ENCODE assay signal across 8 cellular contexts in genomic region chr18:62982600-62983251, GRCh38.
A peak's percentile ranks its signal among the peaks of the same experiment; 100 is the strongest.
DNase-seq lines count a peak whose midpoint lies in the region; ATAC-seq and TF ChIP-seq lines count a peak whose summit lies in the region.

No MANE protein-coding gene starts in this region.

- H3K4me1 Mint-ChIP-seq in activated T-helper 1 cell treated with anti-CD3 and anti-CD28 coated beads, Interleukin-12 subunit alpha, Interleukin-12 subunit beta, Interleukin-2, Interleukin-4 antibody, amounts not matched to agents 30 ng/mL and 10 ng/mL and 1 ng/mL, durations not matched to agents 14 hours and 24 hours and 36 hours (ENCODE audit: low read depth), result no peaks in the 10 kb centered on the region
- H3K4me1 Mint-ChIP-seq in neural crest cell, result peaks cover 19% of the 10 kb centered on the region

- H3K36me3 Mint-ChIP-seq in activated T-helper 1 cell treated with anti-CD3 and anti-CD28 coated beads, Interleukin-12 subunit alpha, Interleukin-12 subunit beta, Interleukin-2, Interleukin-4 antibody, amounts not matched to agents 30 ng/mL and 10 ng/mL and 1 ng/mL, durations not matched to agents 14 hours and 24 hours and 36 hours (ENCODE audit: low read depth), result no peaks in the 10 kb centered on the region
- H3K36me3 Mint-ChIP-seq in neural crest cell (ENCODE audit: low read depth), result no peaks in the 10 kb centered on the region

- H3K9me3 ChIP-seq in testis, result no peaks in the 10 kb centered on the region

- intact Hi-C loops in activated T-helper 1 cell treated with anti-CD3 and anti-CD28 coated beads, Interleukin-12 subunit alpha, Interleukin-12 subunit beta, Interleukin-2, Interleukin-4 antibody, amounts not matched to agents 30 ng/mL and 10 ng/mL and 1 ng/mL, durations not matched to agents 14 hours and 24 hours and 36 hours (cut with micrococcal nuclease), result loop anchor here (1.0 to 5.0 kb wide), 4 partner anchors 267 to 795 kb away; partner anchors contain the start of genes PHLPP1, PIGN and RELCH
- intact Hi-C loops in testis (cut with DNase I; ENCODE audit: low total_unique reads), result no loop called here

- H3K27ac ChIP-seq in testis, result no peak overlapping the region

- H3K4me3 Mint-ChIP-seq in activated T-helper 1 cell treated with anti-CD3 and anti-CD28 coated beads, Interleukin-12 subunit alpha, Interleukin-12 subunit beta, Interleukin-2, Interleukin-4 antibody, amounts not matched to agents 30 ng/mL and 10 ng/mL and 1 ng/mL, durations not matched to agents 14 hours and 24 hours and 36 hours, result no peak overlapping the region
- H3K4me3 Mint-ChIP-seq in neural crest cell, result no peak overlapping the region

- DNase-seq in DMS53 (lab: John Stamatoyannopoulos, UW) (peak; percentile 92), OCI-M1 (lab: John Stamatoyannopoulos, UW) (peak; percentile 74), fibroblast of peridontal ligament (ENCODE audit: extremely low read depth) (peak; percentile 74), neural crest cell (ENCODE audit: low read depth, low spot score) (peak; percentile 57), testis (peak; percentile 74)
- DNase-seq in activated T-helper 1 cell treated with anti-CD3 and anti-CD28 coated beads, Interleukin-12 subunit alpha, Interleukin-12 subunit beta, Interleukin-2, Interleukin-4 antibody, amounts not matched to agents 30 ng/mL and 10 ng/mL and 1 ng/mL, durations not matched to agents 14 hours and 24 hours and 36 hours (ENCODE audit: low spot score), result peak; percentile 28

- H3K27me3 Mint-ChIP-seq in activated T-helper 1 cell treated with anti-CD3 and anti-CD28 coated beads, Interleukin-12 subunit alpha, Interleukin-12 subunit beta, Interleukin-2, Interleukin-4 antibody, amounts not matched to agents 30 ng/mL and 10 ng/mL and 1 ng/mL, durations not matched to agents 14 hours and 24 hours and 36 hours (ENCODE audit: insufficient read depth), result no peaks in the 10 kb centered on the region
- no peaks in the 10 kb centered on the region for H3K27me3 Mint-ChIP-seq in neural crest cell (ENCODE audit: low read depth)

- 40 to 47% methylated on average over 11 of the region's 11 CpGs for WGBS in testis, 2 donors

- no peaks in the 10 kb centered on the region for H3K4me1 ChIP-seq in testis

- H3K36me3 ChIP-seq in testis (ENCODE audit: low read depth, missing control alignments), result no peaks in the 10 kb centered on the region

- no peak for TF ChIP-seq POLR2A in testis (IDR thresholded peaks at IDR 0.05)

- ATAC-seq in HG03060 (IDR thresholded peaks at IDR 0.05; ENCODE audit: low read depth, unreplicated experiment) (peak; percentile 45), GM21515 (IDR thresholded peaks at IDR 0.05; ENCODE audit: unreplicated experiment) (no peak)

- H3K27ac Mint-ChIP-seq in activated T-helper 1 cell treated with anti-CD3 and anti-CD28 coated beads, Interleukin-12 subunit alpha, Interleukin-12 subunit beta, Interleukin-2, Interleukin-4 antibody, amounts not matched to agents 30 ng/mL and 10 ng/mL and 1 ng/mL, durations not matched to agents 14 hours and 24 hours and 36 hours, result no peak overlapping the region
- no peak overlapping the region for H3K27ac Mint-ChIP-seq in neural crest cell (ENCODE audit: unreplicated experiment)

- H3K27me3 ChIP-seq in testis, result no peaks in the 10 kb centered on the region

- H3K9me3 Mint-ChIP-seq in activated T-helper 1 cell treated with anti-CD3 and anti-CD28 coated beads, Interleukin-12 subunit alpha, Interleukin-12 subunit beta, Interleukin-2, Interleukin-4 antibody, amounts not matched to agents 30 ng/mL and 10 ng/mL and 1 ng/mL, durations not matched to agents 14 hours and 24 hours and 36 hours, result no peaks in the 10 kb centered on the region
- no peaks in the 10 kb centered on the region for H3K9me3 Mint-ChIP-seq in neural crest cell

- H3K4me3 ChIP-seq in testis, result no peak overlapping the region

- TF ChIP-seq CTCF in neural crest cell (conservative IDR thresholded peaks at IDR 0.05) (peak; percentile 90), testis (IDR thresholded peaks at IDR 0.05) (peak; percentile 71 to 81 (median 80))

Comparison
In these comparisons a context has a peak if more than half of its experiments do, and no peak if none do; other contexts are left out.
1. DNase-seq: peak in every context shown above with its lines; median percentile 92 in DMS53; 74 in OCI-M1; 74 in fibroblast of peridontal ligament; 74 in testis; 57 in neural crest cell; 28 in activated T-helper 1 cell treated with anti-CD3 and anti-CD28 coated beads, Interleukin-12 subunit alpha, Interleukin-12 subunit beta, Interleukin-2, Interleukin-4 antibody, amounts not matched to agents 30 ng/mL and 10 ng/mL and 1 ng/mL, durations not matched to agents 14 hours and 24 hours and 36 hours.